ENCODE assay signal across 10 cellular contexts in the genomic region with DNA sequence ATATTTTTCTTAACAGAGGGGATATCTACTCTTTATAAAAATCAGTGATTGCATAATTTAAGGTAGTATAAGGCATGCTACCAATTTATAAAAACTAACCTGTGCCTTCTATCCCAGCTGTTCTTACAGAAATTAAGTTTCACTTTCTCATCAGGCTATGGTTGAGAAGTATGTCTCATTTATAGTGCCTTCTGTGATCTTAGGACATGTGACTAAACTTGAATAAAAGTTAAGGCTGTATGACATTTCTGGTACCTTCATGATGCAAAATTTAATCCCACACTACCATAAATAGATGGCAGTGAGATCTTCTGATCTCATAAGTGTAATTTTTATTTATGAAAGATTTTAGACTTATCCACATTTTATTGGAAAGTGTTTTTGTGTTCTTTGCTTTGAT. TPM values are rescaled to one million over a fixed set of nuclear protein-coding genes. Genes with fewer than 3 reads are reported as not detected.
DNase-seq lines count a peak whose midpoint lies in the region; ATAC-seq and TF ChIP-seq lines count a peak whose summit lies in the region.
"Had no signal": no experiment of that assay in that cellular context is flagged by ENCODE, and none has a peak within 500 bp of the region (broad histone marks: within the 10 kb centered on the region; RNA-seq: fewer than 3 reads in every experiment).

No MANE protein-coding gene starts in this region.

- peaks cover 14 to 26% of the 10 kb centered on the region in 2 donors for H3K36me3 Mint-ChIP-seq in activated naive CD4-positive, alpha-beta T cell treated with anti-CD3 and anti-CD28 coated beads, Interleukin-2, amount 50 U/mL, for 72 hours
- peaks cover 33% of the 10 kb centered on the region for H3K36me3 Mint-ChIP-seq in central memory CD8-positive, alpha-beta T cell (ENCODE audit: insufficient read depth)

- no peak overlapping the region for H3K27ac ChIP-seq in coronary artery

- DNase-seq in activated naive CD4-positive, alpha-beta T cell treated with anti-CD3 and anti-CD28 coated beads, Interleukin-2, amount 50 U/mL, for 72 hours (ENCODE audit: low spot score in 2 of 2): no peak
- DNase-seq in activated naive CD4-positive, alpha-beta T cell treated with anti-CD3 and anti-CD28 coated beads, Interleukin-2, amount 50 U/mL, for 16 hours: no peak
- DNase-seq in central memory CD8-positive, alpha-beta T cell (ENCODE audit: low spot score in 2 of 2): no peak
- no peak for DNase-seq in stimulated activated naive CD8-positive, alpha-beta T cell treated with anti-CD3 and anti-CD28 coated beads, Interleukin-15, Interleukin-2, amounts not matched to agents 100 U/mL and 50 U/mL, for 24 hours
- DNase-seq in GOT3 (lab: John Stamatoyannopoulos, UW): no peak
- no peak for DNase-seq in stimulated activated naive CD4-positive, alpha-beta T cell treated with Interleukin-2 at 50 U/mL for 16 hours (lab: John Stamatoyannopoulos, UW)
- DNase-seq in coronary artery (ENCODE audit: low spot score): no peak
- DNase-seq: NCI-H2107 had no signal

- TF ChIP-seq CTCF in coronary artery (IDR thresholded peaks at IDR 0.05): no peak

- H3K9me3 Mint-ChIP-seq in activated naive CD4-positive, alpha-beta T cell treated with anti-CD3 and anti-CD28 coated beads, Interleukin-2, amount 50 U/mL, for 72 hours: no peaks in the 10 kb centered on the region
- no peaks in the 10 kb centered on the region for H3K9me3 Mint-ChIP-seq in central memory CD8-positive, alpha-beta T cell

- no peak overlapping the region for H3K4me3 ChIP-seq in coronary artery

- peaks cover 78% of the 10 kb centered on the region for H3K4me1 Mint-ChIP-seq in central memory CD8-positive, alpha-beta T cell

- H3K4me3 Mint-ChIP-seq in central memory CD8-positive, alpha-beta T cell: no peak overlapping the region

- H3K27me3 Mint-ChIP-seq in central memory CD8-positive, alpha-beta T cell: no peaks in the 10 kb centered on the region

- ATAC-seq in activated naive CD4-positive, alpha-beta T cell treated with anti-CD3 and anti-CD28 coated beads, Interleukin-2, amount 50 U/mL, for 72 hours: peak; percentile 50 to 63
- peak; percentile 34 for ATAC-seq in HG03280 (IDR thresholded peaks at IDR 0.05; ENCODE audit: unreplicated experiment)
- ATAC-seq in central memory CD8-positive, alpha-beta T cell (replicated peaks; ENCODE audit: extremely low read depth, poor library complexity, severe bottlenecking): peak; percentile 47
- ATAC-seq in stimulated activated naive CD8-positive, alpha-beta T cell treated with anti-CD3 and anti-CD28 coated beads, Interleukin-15, Interleukin-2, amounts not matched to agents 100 U/mL and 50 U/mL, for 24 hours: peak; percentile 75
- ATAC-seq: HCT116 had no signal

- no peak overlapping the region for H3K27ac Mint-ChIP-seq in activated naive CD4-positive, alpha-beta T cell treated with anti-CD3 and anti-CD28 coated beads, Interleukin-2, amount 50 U/mL, for 72 hours
- H3K27ac Mint-ChIP-seq in central memory CD8-positive, alpha-beta T cell (ENCODE audit: low read depth): no peak overlapping the region

RNA-seq across cellular contexts. Expression of gene TIPARP, which starts 12.6 kb away (rescaled TPM):
- 100 to 1,000 TPM in 1 of 2 donors, 10 to 100 TPM in 1; 27.0 to 111 TPM for total RNA-seq in activated naive CD4-positive, alpha-beta T cell treated with anti-CD3 and anti-CD28 coated beads, Interleukin-2, amount 50 U/mL, for 72 hours
